9 cellular contexts compared by ENCODE assay signal in genomic region chr22:20015971-20016733, GRCh38. TPM values are rescaled to one million over a fixed set of nuclear protein-coding genes. Genes with fewer than 3 reads are reported as not detected.
DNase-seq lines count a peak whose midpoint lies in the region; ATAC-seq, FAIRE-seq and TF ChIP-seq lines count a peak whose summit lies in the region.
"Had no signal": no experiment of that assay in that cellular context is flagged by ENCODE, and none has a peak within 500 bp of the region (broad histone marks: within the 10 kb centered on the region; RNA-seq: fewer than 3 reads in every experiment).

No MANE protein-coding gene starts in this region.

- H3K9me3 ChIP-seq in T-helper 17 cell (ENCODE audit: control insufficient read depth, low read length, poor library complexity, severe bottlenecking) = no peaks in the 10 kb centered on the region

- intact Hi-C loops in activated CD8-positive, alpha-beta T cell treated with anti-CD3 and anti-CD28 coated beads for 36 hours (cut with micrococcal nuclease) = no loop called here

- peak; percentile 24 for DNase-seq in activated CD8-positive, alpha-beta T cell treated with anti-CD3 and anti-CD28 coated beads for 36 hours
- DNase-seq in activated CD8-positive, alpha-beta T cell treated with anti-CD3 and anti-CD28 coated beads, Interleukin-2, amount 10 ng/mL, durations not matched to agents 7 days and 5 days = no peak
- DNase-seq in T-helper 17 cell = peak in 1 of 3 donors; percentile 31
- no peak for DNase-seq in epithelial cell of proximal tubule (ENCODE audit: low read depth)
- peak; percentile 31 for DNase-seq in neural crest cell (ENCODE audit: low read depth, low spot score)
- DNase-seq in D721Med (ENCODE audit: insufficient read length, low spot score) = no peak

- TF ChIP-seq CTCF in activated CD8-positive, alpha-beta T cell treated with anti-CD3 and anti-CD28 coated beads for 36 hours (IDR thresholded peaks at IDR 0.05) = no peak
- TF ChIP-seq CTCF in epithelial cell of proximal tubule (conservative IDR thresholded peaks at IDR 0.05; ENCODE audit: low read depth, low read length) = no peak
- TF ChIP-seq CTCF in neural crest cell (conservative IDR thresholded peaks at IDR 0.05) = no peak
- no peak for TF ChIP-seq CTCF in D721Med (IDR thresholded peaks at IDR 0.05; ENCODE audit: insufficient read depth, missing control alignments)

- no peaks in the 10 kb centered on the region for H3K9me3 Mint-ChIP-seq in activated CD8-positive, alpha-beta T cell treated with anti-CD3 and anti-CD28 coated beads for 36 hours
- no peaks in the 10 kb centered on the region for H3K9me3 Mint-ChIP-seq in activated CD8-positive, alpha-beta T cell treated with anti-CD3 and anti-CD28 coated beads, Interleukin-2, amount 10 ng/mL, durations not matched to agents 7 days and 5 days (ENCODE audit: insufficient read depth)
- no peaks in the 10 kb centered on the region for H3K9me3 Mint-ChIP-seq in neural crest cell

- peak overlapping the region; percentile 69 for H3K4me3 ChIP-seq in epithelial cell of proximal tubule (ENCODE audit: low read depth, low read length)

- H3K36me3 Mint-ChIP-seq in activated CD8-positive, alpha-beta T cell treated with anti-CD3 and anti-CD28 coated beads for 36 hours (ENCODE audit: low read depth) = no peaks in the 10 kb centered on the region
- no peaks in the 10 kb centered on the region for H3K36me3 Mint-ChIP-seq in activated CD8-positive, alpha-beta T cell treated with anti-CD3 and anti-CD28 coated beads, Interleukin-2, amount 10 ng/mL, durations not matched to agents 7 days and 5 days (ENCODE audit: low read depth)
- H3K36me3 Mint-ChIP-seq in T-helper 17 cell (ENCODE audit: low read depth) (no peaks in the 10 kb centered on the region), neural crest cell (ENCODE audit: low read depth) (no peaks in the 10 kb centered on the region)
- H3K36me3 Mint-ChIP-seq: activated naive CD8-positive, alpha-beta T cell had no signal

- peaks cover 20% of the 10 kb centered on the region for H3K27me3 Mint-ChIP-seq in activated CD8-positive, alpha-beta T cell treated with anti-CD3 and anti-CD28 coated beads for 36 hours
- peaks cover 31% of the 10 kb centered on the region for H3K27me3 Mint-ChIP-seq in activated CD8-positive, alpha-beta T cell treated with anti-CD3 and anti-CD28 coated beads, Interleukin-2, amount 10 ng/mL, durations not matched to agents 7 days and 5 days (ENCODE audit: low read depth)
- H3K27me3 Mint-ChIP-seq in T-helper 17 cell (peaks cover 6% of the 10 kb centered on the region), neural crest cell (ENCODE audit: low read depth) (peaks cover 45% of the 10 kb centered on the region)
- H3K27me3 Mint-ChIP-seq: activated naive CD8-positive, alpha-beta T cell had no signal

- FAIRE-seq in D721Med (lab: Jason Lieb, UNC) = no peak

- H3K4me1 Mint-ChIP-seq in activated CD8-positive, alpha-beta T cell treated with anti-CD3 and anti-CD28 coated beads for 36 hours (ENCODE audit: low read depth) = peaks cover 9% of the 10 kb centered on the region
- peaks cover 28% of the 10 kb centered on the region for H3K4me1 Mint-ChIP-seq in activated CD8-positive, alpha-beta T cell treated with anti-CD3 and anti-CD28 coated beads, Interleukin-2, amount 10 ng/mL, durations not matched to agents 7 days and 5 days (ENCODE audit: low read depth)
- H3K4me1 Mint-ChIP-seq in T-helper 17 cell = peaks cover 7% of the 10 kb centered on the region
- peaks cover 17% of the 10 kb centered on the region for H3K4me1 Mint-ChIP-seq in neural crest cell

- POLR2A ChIA-PET in activated CD8-positive, alpha-beta T cell treated with anti-CD3 and anti-CD28 coated beads for 36 hours (lab: Charles Lee) = interaction anchor here (0.6 to 0.9 kb wide), 2 partner anchors 31 to 235 kb away, joined by 4 read pairs; no protein-coding TSS in a partner anchor
- POLR2A ChIA-PET in activated CD8-positive, alpha-beta T cell treated with anti-CD3 and anti-CD28 coated beads, Interleukin-2, amount 10 ng/mL, durations not matched to agents 7 days and 5 days (lab: Charles Lee) = interaction anchor here (1.4 kb wide), 1 partner anchor 101 kb away, joined by 3 read pairs; the partner anchor contains the start of gene TRMT2A

- ATAC-seq in activated CD8-positive, alpha-beta T cell treated with anti-CD3 and anti-CD28 coated beads for 36 hours = no peak
- no peak for ATAC-seq in activated CD8-positive, alpha-beta T cell treated with anti-CD3 and anti-CD28 coated beads, Interleukin-2, amount 10 ng/mL, durations not matched to agents 7 days and 5 days
- no peak for ATAC-seq in T-helper 17 cell
- no peak for ATAC-seq in HG03520 (IDR thresholded peaks at IDR 0.05; ENCODE audit: unreplicated experiment)
- ATAC-seq in HG03457 (IDR thresholded peaks at IDR 0.05; ENCODE audit: unreplicated experiment) = no peak

- peak overlapping the region; percentile 76 for H3K4me3 Mint-ChIP-seq in activated CD8-positive, alpha-beta T cell treated with anti-CD3 and anti-CD28 coated beads for 36 hours
- H3K4me3 Mint-ChIP-seq in activated CD8-positive, alpha-beta T cell treated with anti-CD3 and anti-CD28 coated beads, Interleukin-2, amount 10 ng/mL, durations not matched to agents 7 days and 5 days = no peak overlapping the region
- peak overlapping the region; percentile 87 for H3K4me3 Mint-ChIP-seq in T-helper 17 cell
- no peak overlapping the region for H3K4me3 Mint-ChIP-seq in neural crest cell

- CTCF ChIA-PET in activated CD8-positive, alpha-beta T cell treated with anti-CD3 and anti-CD28 coated beads for 36 hours (lab: Charles Lee) = interaction anchor here (0.9 to 6.1 kb wide), 5 partner anchors 45 to 286 kb away, joined by 3 to 75 read pairs (median 5); no protein-coding TSS in a partner anchor
- CTCF ChIA-PET in activated CD8-positive, alpha-beta T cell treated with anti-CD3 and anti-CD28 coated beads, Interleukin-2, amount 10 ng/mL, durations not matched to agents 7 days and 5 days (lab: Charles Lee) = interaction anchor here (0.9 to 1.2 kb wide), 4 partner anchors 19 to 95 kb away, joined by 3 to 4 read pairs (median 4); no protein-coding TSS in a partner anchor

- no peak overlapping the region for H3K27ac Mint-ChIP-seq in activated CD8-positive, alpha-beta T cell treated with anti-CD3 and anti-CD28 coated beads for 36 hours
- H3K27ac Mint-ChIP-seq in activated CD8-positive, alpha-beta T cell treated with anti-CD3 and anti-CD28 coated beads, Interleukin-2, amount 10 ng/mL, durations not matched to agents 7 days and 5 days = no peak overlapping the region
- H3K27ac Mint-ChIP-seq in T-helper 17 cell (no peak overlapping the region), neural crest cell (ENCODE audit: unreplicated experiment) (no peak overlapping the region)
- H3K27ac Mint-ChIP-seq: activated naive CD8-positive, alpha-beta T cell had no signal

RNA-seq across cellular contexts. Expression of gene ARVCF, which starts 0.5 kb away (rescaled TPM):
- 1 to 10 TPM; 1.2 to 1.9 TPM for total RNA-seq in activated CD8-positive, alpha-beta T cell treated with anti-CD3 and anti-CD28 coated beads for 36 hours
- 1 to 10 TPM in 1 of 2 experiments, under 1 TPM in 1; 0.86 to 1.4 TPM for total RNA-seq in activated CD8-positive, alpha-beta T cell treated with anti-CD3 and anti-CD28 coated beads, Interleukin-2, amount 10 ng/mL, durations not matched to agents 7 days and 5 days
- 1 to 10 TPM; 1.3 to 2.8 TPM for total RNA-seq in T-helper 17 cell
- total RNA-seq in epithelial cell of proximal tubule = 53.2 and 109 TPM in 2 replicates
- total RNA-seq in neural crest cell = 93.5 and 105 TPM in 2 replicates

RNA-seq across cellular contexts. Expression of gene TANGO2, which starts 4.8 kb away (rescaled TPM):
- 10 to 100 TPM; 15.7 to 18.3 TPM for total RNA-seq in activated CD8-positive, alpha-beta T cell treated with anti-CD3 and anti-CD28 coated beads for 36 hours
- total RNA-seq in activated CD8-positive, alpha-beta T cell treated with anti-CD3 and anti-CD28 coated beads, Interleukin-2, amount 10 ng/mL, durations not matched to agents 7 days and 5 days = 10 to 100 TPM; 39.1 to 43.3 TPM
- total RNA-seq in T-helper 17 cell (10 to 100 TPM; 31.7 to 44.3 TPM), epithelial cell of proximal tubule (14.8 and 30.0 TPM in 2 replicates), neural crest cell (12.8 and 13.4 TPM in 2 replicates)

Comparison
In these comparisons a context has a peak if more than half of its experiments do, and no peak if none do; other contexts are left out.
1. DNase-seq: peak in activated CD8-positive, alpha-beta T cell treated with anti-CD3 and anti-CD28 coated beads for 36 hours (single experiment) and neural crest cell (single experiment); none in activated CD8-positive, alpha-beta T cell treated with anti-CD3 and anti-CD28 coated beads, Interleukin-2, amount 10 ng/mL, durations not matched to agents 7 days and 5 days (single experiment), epithelial cell of proximal tubule (single experiment) and D721Med (single experiment).
2. H3K4me3 Mint-ChIP-seq: peak in activated CD8-positive, alpha-beta T cell treated with anti-CD3 and anti-CD28 coated beads for 36 hours (single experiment) and T-helper 17 cell (single experiment); none in activated CD8-positive, alpha-beta T cell treated with anti-CD3 and anti-CD28 coated beads, Interleukin-2, amount 10 ng/mL, durations not matched to agents 7 days and 5 days (single experiment) and neural crest cell (single experiment).
3. RNA of gene ARVCF, which starts 0.5 kb away (total RNA-seq): 53.2 to 109 TPM in epithelial cell of proximal tubule and 93.5 to 105 TPM in neural crest cell; 1.3 to 2.8 TPM in T-helper 17 cell, 1.2 to 1.9 TPM in activated CD8-positive, alpha-beta T cell treated with anti-CD3 and anti-CD28 coated beads for 36 hours and 0.86 to 1.4 TPM in activated CD8-positive, alpha-beta T cell treated with anti-CD3 and anti-CD28 coated beads, Interleukin-2, amount 10 ng/mL, durations not matched to agents 7 days and 5 days; every median in the first group is over 10 times any median in the second.